ENCODE assay signal across 30 cellular contexts in the genomic region with DNA sequence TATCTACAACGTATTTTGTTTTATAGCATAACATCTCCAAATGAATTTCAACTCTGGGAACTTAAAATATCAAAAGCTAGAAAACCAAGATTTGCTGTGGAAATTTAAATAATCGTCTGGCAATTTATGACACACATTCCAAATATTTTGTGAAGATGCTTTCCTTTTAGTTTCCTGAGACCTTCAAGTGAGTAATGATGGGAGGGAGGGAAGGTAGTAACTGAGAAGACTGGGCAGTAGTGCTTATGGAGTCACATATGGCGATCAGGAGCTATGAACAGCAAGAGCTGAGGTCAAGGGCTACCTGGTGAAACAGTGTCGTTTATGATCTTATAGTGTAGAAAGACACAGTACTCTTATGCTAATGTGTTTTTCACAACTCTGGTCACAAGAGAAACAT.
"Had no signal": no experiment of that assay in that cellular context is flagged by ENCODE, and none has a peak within 500 bp of the region (broad histone marks: within the 10 kb centered on the region; RNA-seq: fewer than 3 reads in every experiment).

No MANE protein-coding gene starts in this region.

- H2AFZ ChIP-seq: neural progenitor cell, parathyroid adenoma had no signal

- H3K36me3 Mint-ChIP-seq: activated CD4-positive, alpha-beta memory T cell treated with anti-CD3 and anti-CD28 coated beads for 36 hours; activated naive CD4-positive, alpha-beta T cell treated with anti-CD3 and anti-CD28 coated beads, Interleukin-2, amount 50 U/mL, for 24 hours had no signal

- H3K79me2 ChIP-seq: parathyroid adenoma had no signal

- H3K27me3 ChIP-seq: esophagus muscularis mucosa, heart right ventricle, left lung, neural progenitor cell, upper lobe of right lung had no signal

- H3K27me3 Mint-ChIP-seq: activated CD4-positive, alpha-beta T cell treated with anti-CD3 and anti-CD28 coated beads, Interleukin-2, amount 10 ng/mL, durations not matched to agents 24 days and 14 days; activated naive CD4-positive, alpha-beta T cell treated with anti-CD3 and anti-CD28 coated beads, Interleukin-2, amount 50 U/mL, for 24 hours; central memory CD8-positive, alpha-beta T cell; naive thymus-derived CD8-positive, alpha-beta T cell; stimulated activated naive CD8-positive, alpha-beta T cell treated with anti-CD3 and anti-CD28 coated beads, Interleukin-15, Interleukin-2, amounts not matched to agents 100 ng/mL and 50 ng/mL, for 24 hours had no signal

- H3K9ac ChIP-seq: neural progenitor cell, parathyroid adenoma had no signal

- H3K9me3 ChIP-seq: esophagus muscularis mucosa, heart right ventricle, left lung, lower lobe of right lung, upper lobe of right lung had no signal

- DNase-seq: activated CD4-positive, alpha-beta memory T cell treated with anti-CD3 and anti-CD28 coated beads for 36 hours; activated CD4-positive, alpha-beta T cell treated with anti-CD3 and anti-CD28 coated beads, Interleukin-2, amount 10 ng/mL, durations not matched to agents 24 days and 14 days; activated CD4-positive, CD25-positive, alpha-beta regulatory T cell treated with anti-CD3 and anti-CD28 coated beads, Interleukin-2, amount 50 U/mL, for 72 hours; activated T-cell treated with anti-CD3 and anti-CD28 coated beads, Interleukin-2, amount 50 U/mL, for 4 hours; dermis blood vessel endothelial cell; effector CD4-positive, alpha-beta T cell; foreskin melanocyte; heart right ventricle; kidney glomerular epithelial cell; left lung; lower lobe of right lung; mesenchymal stem cell; naive thymus-derived CD8-positive, alpha-beta T cell; occipital lobe; right cardiac atrium; stimulated activated CD4-positive, alpha-beta T cell treated with anti-CD3 and anti-CD28 coated beads, Interleukin-12 subunit alpha, Interleukin-12 subunit beta, amount 100 ng/mL, for 4 hours; stimulated activated CD4-positive, alpha-beta T cell treated with anti-CD3 and anti-CD28 coated beads, Interleukin-4, amount 100 ng/mL, for 1 hour; substantia nigra; T-helper 9 cell; upper lobe of right lung; WERI-Rb-1 had no signal

- H3K4me3 ChIP-seq: esophagus muscularis mucosa, heart right ventricle, left lung, lower lobe of right lung, neural progenitor cell, skin epidermis, upper lobe of right lung had no signal

- H3K27ac ChIP-seq: esophagus muscularis mucosa, heart right ventricle, left lung, lower lobe of right lung, neural progenitor cell, parathyroid adenoma, skin epidermis, upper lobe of right lung, WERI-Rb-1 had no signal

- ATAC-seq: activated T-cell treated with anti-CD3 and anti-CD28 coated beads, Interleukin-2, amount 50 U/mL, for 4 hours; activated T-helper 17 cell treated with anti-CD3 and anti-CD28 coated beads, Interleukin-2, amount 50 U/mL, for 72 hours; heart right ventricle; left lung; lower lobe of right lung; naive thymus-derived CD8-positive, alpha-beta T cell; right cardiac atrium; upper lobe of right lung had no signal

- H3K4me3 Mint-ChIP-seq: activated CD4-positive, alpha-beta memory T cell treated with anti-CD3 and anti-CD28 coated beads for 36 hours; activated CD4-positive, alpha-beta T cell treated with anti-CD3 and anti-CD28 coated beads, Interleukin-2, amount 10 ng/mL, durations not matched to agents 24 days and 14 days; activated naive CD4-positive, alpha-beta T cell treated with anti-CD3 and anti-CD28 coated beads, Interleukin-2, amount 50 U/mL, for 24 hours; activated T-cell treated with anti-CD3 and anti-CD28 coated beads, Interleukin-2, amount 50 U/mL, for 4 hours; activated T-helper 17 cell treated with anti-CD3 and anti-CD28 coated beads, Interleukin-2, amount 50 U/mL, for 72 hours; central memory CD8-positive, alpha-beta T cell; naive thymus-derived CD8-positive, alpha-beta T cell; neural progenitor cell; stimulated activated naive CD8-positive, alpha-beta T cell treated with anti-CD3 and anti-CD28 coated beads, Interleukin-15, Interleukin-2, amounts not matched to agents 100 ng/mL and 50 ng/mL, for 24 hours; T-helper 1 cell treated with Interleukin-12 subunit alpha and Interleukin-12 subunit beta and Interleukin-4 antibody, amounts not matched to agents 30 μg/mL and 1 μg/mL, for 36 hours had no signal

- H3K4me1 Mint-ChIP-seq: activated CD4-positive, alpha-beta T cell treated with anti-CD3 and anti-CD28 coated beads, Interleukin-2, amount 10 ng/mL, durations not matched to agents 24 days and 14 days; activated naive CD4-positive, alpha-beta T cell treated with anti-CD3 and anti-CD28 coated beads, Interleukin-2, amount 50 U/mL, for 24 hours; activated T-helper 17 cell treated with anti-CD3 and anti-CD28 coated beads, Interleukin-2, amount 50 U/mL, for 72 hours; central memory CD8-positive, alpha-beta T cell; neural progenitor cell had no signal

- H3K4me2 ChIP-seq: neural progenitor cell had no signal

- H3K4me1 ChIP-seq: esophagus muscularis mucosa, heart right ventricle, left lung, lower lobe of right lung, neural progenitor cell, parathyroid adenoma, upper lobe of right lung had no signal

- H3K36me3 ChIP-seq: neural progenitor cell, WERI-Rb-1 had no signal

- H3K9me3 Mint-ChIP-seq: activated CD4-positive, alpha-beta memory T cell treated with anti-CD3 and anti-CD28 coated beads for 36 hours; activated naive CD4-positive, alpha-beta T cell treated with anti-CD3 and anti-CD28 coated beads, Interleukin-2, amount 50 U/mL, for 24 hours; activated T-cell treated with anti-CD3 and anti-CD28 coated beads, Interleukin-2, amount 50 U/mL, for 4 hours; central memory CD8-positive, alpha-beta T cell; neural progenitor cell; stimulated activated naive CD8-positive, alpha-beta T cell treated with anti-CD3 and anti-CD28 coated beads, Interleukin-15, Interleukin-2, amounts not matched to agents 100 ng/mL and 50 ng/mL, for 24 hours; T-helper 1 cell treated with Interleukin-12 subunit alpha and Interleukin-12 subunit beta and Interleukin-4 antibody, amounts not matched to agents 30 μg/mL and 1 μg/mL, for 36 hours had no signal

- H3K27ac Mint-ChIP-seq: activated CD4-positive, alpha-beta memory T cell treated with anti-CD3 and anti-CD28 coated beads for 36 hours; activated CD4-positive, alpha-beta T cell treated with anti-CD3 and anti-CD28 coated beads, Interleukin-2, amount 10 ng/mL, durations not matched to agents 24 days and 14 days; activated naive CD4-positive, alpha-beta T cell treated with anti-CD3 and anti-CD28 coated beads, Interleukin-2, amount 50 U/mL, for 24 hours; activated T-helper 17 cell treated with anti-CD3 and anti-CD28 coated beads, Interleukin-2, amount 50 U/mL, for 72 hours; neural progenitor cell; stimulated activated naive CD8-positive, alpha-beta T cell treated with anti-CD3 and anti-CD28 coated beads, Interleukin-15, Interleukin-2, amounts not matched to agents 100 ng/mL and 50 ng/mL, for 24 hours; T-helper 1 cell treated with Interleukin-12 subunit alpha and Interleukin-12 subunit beta and Interleukin-4 antibody, amounts not matched to agents 30 μg/mL and 1 μg/mL, for 36 hours had no signal
